Comparison of ENCODE assay signal across 12 cellular contexts in the genomic region with DNA sequence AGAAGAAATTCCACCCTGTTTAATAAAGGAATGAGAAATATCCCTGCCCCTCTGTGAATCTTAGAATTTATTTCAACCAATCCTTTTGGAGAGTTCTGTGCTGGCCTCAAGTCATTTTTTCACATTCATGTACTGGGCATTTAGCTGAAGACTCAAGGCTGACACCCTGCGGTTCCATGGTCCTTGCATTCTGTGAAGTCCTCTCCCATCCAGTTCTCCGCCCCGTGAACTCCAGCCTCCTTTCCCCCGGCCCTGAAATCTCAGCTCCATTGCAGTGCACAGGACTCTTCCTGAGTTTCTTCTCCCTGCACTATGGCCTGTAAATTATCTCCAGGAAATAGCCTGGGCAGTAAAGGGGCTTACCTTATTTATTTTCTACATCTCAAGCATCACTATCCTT.
DNase-seq lines count a peak whose midpoint lies in the region; FAIRE-seq and TF ChIP-seq lines count a peak whose summit lies in the region.
"Had no signal": no experiment of that assay in that cellular context is flagged by ENCODE, and none has a peak within 500 bp of the region (broad histone marks: within the 10 kb centered on the region; RNA-seq: fewer than 3 reads in every experiment).

No MANE protein-coding gene starts in this region.

- H3K9me3 ChIP-seq in MM.1S (replicated peaks; ENCODE audit: insufficient read depth, low read length) (no peaks in the 10 kb centered on the region), vagina (no peaks in the 10 kb centered on the region)
- H3K9me3 ChIP-seq: tibial artery had no signal

- H3K27ac Mint-ChIP-seq in osteocyte (ENCODE audit: unreplicated experiment), result no peak overlapping the region
- H3K27ac Mint-ChIP-seq: memory B cell had no signal

- DNase-seq in NCI-H1436 (lab: John Stamatoyannopoulos, UW) (peak; percentile 0), NCI-H1436 treated with DMSO at 0.1 percent for 48 hours (lab: John Stamatoyannopoulos, UW) (no peak), MM.1S (no peak), bronchial epithelial cell (ENCODE audit: low read depth) (peak; percentile 8), osteocyte (ENCODE audit: extremely low spot score, unreplicated experiment) (no peak), hepatic stellate cell (ENCODE audit: low spot score) (no peak), vagina (ENCODE audit: extremely low spot score in 2 of 2) (no peak), GM03348 (ENCODE audit: low spot score) (no peak)
- DNase-seq: NCI-H1417 treated with DMSO at 0.1 percent for 48 hours, right cardiac atrium, tibial artery had no signal

- H3K27ac ChIP-seq in MM.1S (ENCODE audit: low read length) (no peak overlapping the region), vagina (no peak overlapping the region)
- H3K27ac ChIP-seq: tibial artery had no signal

- no peak overlapping the region for H3K4me2 ChIP-seq in MM.1S (ENCODE audit: low read depth, low read length)

- H3K79me2 ChIP-seq in MM.1S (ENCODE audit: low read length), result no peaks in the 10 kb centered on the region

- FAIRE-seq in bronchial epithelial cell (lab: Jason Lieb, UNC), result no peak

- intact Hi-C loops in vagina (cut with DNase I), result no loop called here

- no peak for TF ChIP-seq POLR2A in vagina (IDR thresholded peaks at IDR 0.05)

- TF ChIP-seq CTCF in MM.1S (IDR thresholded peaks at IDR 0.05; ENCODE audit: low read length) (peak; percentile 34), bronchial epithelial cell (IDR thresholded peaks at IDR 0.05; ENCODE audit: insufficient read depth, low read length, severe bottlenecking) (peak; percentile 27), osteocyte (IDR thresholded peaks at IDR 0.05) (peak; percentile 23), vagina (IDR thresholded peaks at IDR 0.05) (no peak)

- H3K4me3 ChIP-seq in MM.1S (ENCODE audit: low read length) (no peak overlapping the region), bronchial epithelial cell (ENCODE audit: low read depth, low read length) (no peak overlapping the region), vagina (no peak overlapping the region)
- H3K4me3 ChIP-seq: tibial artery had no signal

- H3K27me3 Mint-ChIP-seq in osteocyte (ENCODE audit: unreplicated experiment), result peaks cover 2% of the 10 kb centered on the region
- H3K27me3 Mint-ChIP-seq: memory B cell had no signal

- H3K4me1 ChIP-seq in MM.1S (ENCODE audit: low read length) (no peaks in the 10 kb centered on the region), vagina (no peaks in the 10 kb centered on the region)
- H3K4me1 ChIP-seq: tibial artery had no signal

- no peak overlapping the region for H2AFZ ChIP-seq in MM.1S (ENCODE audit: low read length)

- H4K20me1 ChIP-seq in MM.1S (ENCODE audit: insufficient read depth, low read length), result no peaks in the 10 kb centered on the region

- no peaks in the 10 kb centered on the region for H3K36me3 Mint-ChIP-seq in osteocyte (ENCODE audit: unreplicated experiment)
- H3K36me3 Mint-ChIP-seq: memory B cell had no signal

- peaks cover 17% of the 10 kb centered on the region for H3K4me1 Mint-ChIP-seq in osteocyte (ENCODE audit: unreplicated experiment)
- H3K4me1 Mint-ChIP-seq: memory B cell had no signal

- H3F3A ChIP-seq in MM.1S (ENCODE audit: insufficient read depth, low read length), result no peaks in the 10 kb centered on the region

- no peak overlapping the region for H3K4me3 Mint-ChIP-seq in osteocyte (ENCODE audit: unreplicated experiment)
- H3K4me3 Mint-ChIP-seq: memory B cell had no signal

- no peak overlapping the region for H3K9ac ChIP-seq in MM.1S (ENCODE audit: low read length)

- H3K9me3 Mint-ChIP-seq in osteocyte (ENCODE audit: unreplicated experiment), result no peaks in the 10 kb centered on the region

- no peaks in the 10 kb centered on the region for H3K36me3 ChIP-seq in MM.1S (replicated peaks; ENCODE audit: insufficient read depth, low read length)
- no peaks in the 10 kb centered on the region for H3K36me3 ChIP-seq in bronchial epithelial cell (ENCODE audit: control insufficient read depth, insufficient read depth, low read length)
- no peaks in the 10 kb centered on the region for H3K36me3 ChIP-seq in vagina
- H3K36me3 ChIP-seq: tibial artery had no signal

- H3K27me3 ChIP-seq in MM.1S (replicated peaks; ENCODE audit: insufficient read depth, low read length) (no peaks in the 10 kb centered on the region), bronchial epithelial cell (ENCODE audit: control insufficient read depth, insufficient read depth, low read length) (no peaks in the 10 kb centered on the region), vagina (no peaks in the 10 kb centered on the region)
- H3K27me3 ChIP-seq: tibial artery had no signal

- H3K9me2 ChIP-seq in MM.1S (replicated peaks; ENCODE audit: insufficient read depth, low read length), result no peaks in the 10 kb centered on the region

Comparison
In these comparisons a context has a peak if more than half of its experiments do, and no peak if none do; other contexts are left out.
1. DNase-seq: peak in NCI-H1436 (single experiment) and bronchial epithelial cell (single experiment); none in NCI-H1436 treated with DMSO at 0.1 percent for 48 hours (single experiment), MM.1S (single experiment), osteocyte (single experiment), hepatic stellate cell (single experiment), vagina (0 of 2) and GM03348 (single experiment).
2. CTCF ChIP-seq: peak in MM.1S (single experiment), bronchial epithelial cell (single experiment) and osteocyte (single experiment); none in vagina (0 of 3).